In the genomic region with DNA sequence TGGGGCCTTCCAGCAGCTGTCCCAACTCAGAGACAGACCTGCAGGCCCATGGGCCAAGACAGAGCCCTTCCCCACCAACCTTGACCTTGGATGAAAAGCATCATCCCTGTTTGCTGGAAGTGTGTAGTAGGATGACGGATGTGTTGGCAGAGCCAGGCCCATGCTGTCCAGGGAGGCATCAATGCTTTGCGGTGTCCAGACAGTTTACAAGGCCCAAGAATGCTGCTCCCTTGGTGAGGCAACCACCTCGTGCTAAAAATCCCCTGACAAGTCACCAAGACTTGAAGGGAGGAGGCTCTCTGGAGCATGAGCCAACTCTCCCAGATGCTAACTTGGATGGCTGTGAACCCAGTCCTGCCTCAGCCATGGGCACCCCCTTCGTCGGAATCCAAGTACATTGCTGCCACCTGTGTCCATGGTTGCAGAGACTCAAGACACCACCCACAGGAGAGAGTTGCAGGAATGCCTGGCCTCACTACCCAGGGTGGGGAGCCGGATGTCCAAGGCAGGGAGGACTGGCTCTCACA, we compare ENCODE assay signal across 15 cellular contexts. TPM values are rescaled to one million over a fixed set of nuclear protein-coding genes. Genes with fewer than 3 reads are reported as not detected.
A peak's percentile ranks its signal among the peaks of the same experiment; 100 is the strongest.
DNase-seq lines count a peak whose midpoint lies in the region; ATAC-seq and TF ChIP-seq lines count a peak whose summit lies in the region.
"Had no signal": no experiment of that assay in that cellular context is flagged by ENCODE, and none has a peak within 500 bp of the region (broad histone marks: within the 10 kb centered on the region; RNA-seq: fewer than 3 reads in every experiment).

No MANE protein-coding gene starts in this region.

- H3K4me1 ChIP-seq in GM23248 (ENCODE audit: insufficient read depth) (no peaks in the 10 kb centered on the region; the same call in 1 of the 2 replicates), ascending aorta (no peaks in the 10 kb centered on the region), hepatocyte (ENCODE audit: insufficient read depth) (peaks cover 17% of the 10 kb centered on the region), trophoblast cell (ENCODE audit: control insufficient read depth in 1 of 2, insufficient read depth in 2 of 2, low read length in 2 of 2) (peaks cover 0 to 6% of the 10 kb centered on the region in 2 experiments)
- H3K4me1 ChIP-seq: foreskin keratinocyte had no signal

- no peak overlapping the region for H3K18ac ChIP-seq in trophoblast cell (ENCODE audit: low read length)

- H3K27ac ChIP-seq in GM23248 = no peak overlapping the region
- H3K27ac ChIP-seq in ascending aorta = no peak overlapping the region
- H3K27ac ChIP-seq in hepatocyte = peak overlapping the region; percentile 72
- H3K27ac ChIP-seq in trophoblast cell (ENCODE audit: low read depth, low read length) = no peak overlapping the region
- H3K27ac ChIP-seq: foreskin keratinocyte had no signal

- H2AFZ ChIP-seq in GM23248 (no peak overlapping the region), hepatocyte (no peak overlapping the region), trophoblast cell (ENCODE audit: insufficient read depth, low read length, poor library complexity) (no peak overlapping the region)

- no peak for TF ChIP-seq CTCF in ascending aorta (IDR thresholded peaks at IDR 0.05)
- no peak for TF ChIP-seq CTCF in hepatocyte (IDR thresholded peaks at IDR 0.05; ENCODE audit: poor library complexity)

- no peaks in the 10 kb centered on the region for H3K79me2 ChIP-seq in GM23248 (ENCODE audit: insufficient read depth)
- no peaks in the 10 kb centered on the region for H3K79me2 ChIP-seq in hepatocyte
- H3K79me2 ChIP-seq in trophoblast cell (ENCODE audit: control insufficient read depth, insufficient read depth, low read length, poor library complexity) = no peaks in the 10 kb centered on the region

- peaks cover 11% of the 10 kb centered on the region for H3K27me3 ChIP-seq in GM23248 (replicated peaks; ENCODE audit: insufficient read depth)
- H3K27me3 ChIP-seq in ascending aorta = no peaks in the 10 kb centered on the region
- H3K27me3 ChIP-seq in hepatocyte = no peaks in the 10 kb centered on the region
- H3K27me3 ChIP-seq in trophoblast cell (ENCODE audit: insufficient read depth, low read length) = no peaks in the 10 kb centered on the region

- no peaks in the 10 kb centered on the region for H3K9me2 ChIP-seq in GM23248 (ENCODE audit: insufficient read depth)
- no peaks in the 10 kb centered on the region for H3K9me2 ChIP-seq in hepatocyte (replicated peaks; ENCODE audit: insufficient read depth)

- no peak overlapping the region for H3K4me3 ChIP-seq in GM23248
- no peak overlapping the region for H3K4me3 ChIP-seq in ascending aorta
- no peak overlapping the region for H3K4me3 ChIP-seq in hepatocyte
- H3K4me3 ChIP-seq in trophoblast cell (ENCODE audit: low read depth, low read length) = no peak overlapping the region

- no peaks in the 10 kb centered on the region for H3K79me1 ChIP-seq in trophoblast cell (ENCODE audit: low read length)

- no peaks in the 10 kb centered on the region for H3F3A ChIP-seq in GM23248 (ENCODE audit: insufficient read depth)

- H3K14ac ChIP-seq in trophoblast cell (ENCODE audit: low read length) = no peak overlapping the region

- no peak overlapping the region for H3K4ac ChIP-seq in trophoblast cell (ENCODE audit: low read depth, low read length)

- DNase-seq in GM23248 = peak; percentile 31
- peak; percentile 5 to 60 for DNase-seq in ascending aorta (ENCODE audit: low spot score in 2 of 2)
- DNase-seq in hepatocyte (ENCODE audit: low spot score) = no peak
- no peak for DNase-seq in trophoblast cell
- DNase-seq in hypothalamus (lab: John Stamatoyannopoulos, UW) = no peak
- DNase-seq: activated CD8-positive, alpha-beta T cell treated with anti-CD3 and anti-CD28 coated beads, Interleukin-2, amount 10 ng/mL, durations not matched to agents 7 days and 5 days; foreskin keratinocyte; natural killer cell; NCI-H345; NK-92 treated with Interleukin-12 subunit alpha and Interleukin-12 subunit beta, amount 100 ng/mL, for 24 hours; SW 1271 had no signal

- no peaks in the 10 kb centered on the region for H3K36me3 ChIP-seq in GM23248 (ENCODE audit: low read depth)
- H3K36me3 ChIP-seq in ascending aorta = no peaks in the 10 kb centered on the region
- H3K36me3 ChIP-seq in hepatocyte (replicated peaks; ENCODE audit: insufficient read depth, low read depth) = no peaks in the 10 kb centered on the region
- H3K36me3 ChIP-seq in trophoblast cell (ENCODE audit: control insufficient read depth in 1 of 2, insufficient read depth in 2 of 2, low read length in 2 of 2) = no peaks in the 10 kb centered on the region

- no peak for ATAC-seq in GM21723 (IDR thresholded peaks at IDR 0.05; ENCODE audit: unreplicated experiment)
- ATAC-seq in HG03025 (IDR thresholded peaks at IDR 0.05; ENCODE audit: low FRiP score, unreplicated experiment) = no peak
- no peak for ATAC-seq in HG03354 (IDR thresholded peaks at IDR 0.05; ENCODE audit: poor library complexity, severe bottlenecking, unreplicated experiment)
- ATAC-seq: activated CD8-positive, alpha-beta T cell treated with anti-CD3 and anti-CD28 coated beads, Interleukin-2, amount 10 ng/mL, durations not matched to agents 7 days and 5 days; foreskin keratinocyte; natural killer cell had no signal

- no peak overlapping the region for H3K23ac ChIP-seq in trophoblast cell (ENCODE audit: low read length)

- H4K20me1 ChIP-seq in GM23248 (ENCODE audit: insufficient read depth) = no peaks in the 10 kb centered on the region
- no peaks in the 10 kb centered on the region for H4K20me1 ChIP-seq in hepatocyte (ENCODE audit: insufficient read depth, poor library complexity, severe bottlenecking)

- H2BK120ac ChIP-seq in trophoblast cell (ENCODE audit: insufficient read depth, low read length, poor library complexity) = no peak overlapping the region

- no peak overlapping the region for H2AK5ac ChIP-seq in trophoblast cell (ENCODE audit: low read length)

- H2BK5ac ChIP-seq in trophoblast cell (ENCODE audit: low read depth, low read length, poor library complexity) = no peak overlapping the region

- H3K9ac ChIP-seq in GM23248 (no peak overlapping the region), trophoblast cell (ENCODE audit: low read length) (peak overlapping the region; percentile 37)

- no peaks in the 10 kb centered on the region for H3K9me3 ChIP-seq in GM23248 (ENCODE audit: low read depth)
- H3K9me3 ChIP-seq in ascending aorta = no peaks in the 10 kb centered on the region
- H3K9me3 ChIP-seq in hepatocyte (ENCODE audit: low read depth) = no peaks in the 10 kb centered on the region
- H3K9me3 ChIP-seq in trophoblast cell (ENCODE audit: insufficient read depth, low read depth, low read length) = no peaks in the 10 kb centered on the region

- H2BK12ac ChIP-seq in trophoblast cell (ENCODE audit: low read length) = no peak overlapping the region

- no peak overlapping the region for H3K4me2 ChIP-seq in GM23248 (ENCODE audit: unreplicated experiment)
- no peak overlapping the region for H3K4me2 ChIP-seq in hepatocyte
- no peak overlapping the region for H3K4me2 ChIP-seq in trophoblast cell (ENCODE audit: low read length)

- H4K91ac ChIP-seq in trophoblast cell (ENCODE audit: low read depth, low read length) = no peak overlapping the region

- H4K8ac ChIP-seq in trophoblast cell (ENCODE audit: low read depth, low read length) = no peak overlapping the region

- no peak overlapping the region for H4K12ac ChIP-seq in trophoblast cell (ENCODE audit: low read depth, low read length)

- 32 to 40% methylated on average over 6 of the region's 6 CpGs for WGBS in GM23248 (ENCODE audit: low coverage in 1 of 2, low lambda C conversion rate in 2 of 2, missing lambda C conversion rate in 2 of 2), 2 experiments
- WGBS in hepatocyte (ENCODE audit: low lambda C conversion rate, missing lambda C conversion rate) = 80% methylated on average over 6 of the region's 6 CpGs
- no CpG with 5 or more reads among the region's 6 CpGs for WGBS in trophoblast cell (ENCODE audit: extremely low coverage, insufficient coverage, insufficient read length)

- intact Hi-C loops in ascending aorta (cut with DNase I) = no loop called here

- in situ Hi-C loops in GM23248 (cut with MboI) = no loop called here

RNA-seq across cellular contexts. Expression of a gene that starts 9.6 kb away (rescaled TPM):
- not detected in 2 replicates for total RNA-seq in GM23248 (2014; rRNA removed; shearing (Covaris generic))
- polyA plus RNA-seq in GM23248 (2016; fragmentation: Nextera tagmentation; extraction: Ambion mirVana) = not detected in 2 replicates
- total RNA-seq in ascending aorta = 6.5 TPM
- 1.4 and 2.0 TPM in 2 replicates for total RNA-seq in hepatocyte
- 9.1 and 10.1 TPM in 2 replicates for polyA plus RNA-seq in hepatocyte
- polyA plus RNA-seq in trophoblast cell (2013) = 6.0 and 6.6 TPM in 2 replicates
- total RNA-seq: natural killer cell had no signal
- polyA plus RNA-seq: CD8-positive, alpha-beta memory T cell; foreskin keratinocyte had no signal

Comparison
In these comparisons a context has a peak if more than half of its experiments do, and no peak if none do; other contexts are left out.
1. DNase-seq: peak in GM23248 (single experiment) and ascending aorta (2 of 2); none in hepatocyte (single experiment), trophoblast cell (0 of 2) and hypothalamus (0 of 51).